Comparison of ENCODE assay signal across 18 cellular contexts in genomic region chr16:48963306-48963705, GRCh38.
DNase-seq lines count a peak whose midpoint lies in the region; ATAC-seq, FAIRE-seq and TF ChIP-seq lines count a peak whose summit lies in the region.
"Had no signal": no experiment of that assay in that cellular context is flagged by ENCODE, and none has a peak within 500 bp of the region (broad histone marks: within the 10 kb centered on the region; RNA-seq: fewer than 3 reads in every experiment).

No MANE protein-coding gene starts in this region.

- peak overlapping the region; percentile 37 for H3K4me2 ChIP-seq in keratinocyte (ENCODE audit: control insufficient read depth, extremely low read depth, insufficient read depth, low read depth, low read length)

- H3K9me3 ChIP-seq in SJSA1 (replicated peaks) (no peaks in the 10 kb centered on the region), keratinocyte (ENCODE audit: control insufficient read depth, low read depth, low read length) (no peaks in the 10 kb centered on the region)
- no peaks in the 10 kb centered on the region for H3K9me3 ChIP-seq in CD4-positive, alpha-beta memory T cell (ENCODE audit: control insufficient read depth in 1 of 2, low read length in 2 of 2)
- H3K9me3 ChIP-seq: BE2C had no signal

- no peak for ATAC-seq in HG02763 (IDR thresholded peaks at IDR 0.05; ENCODE audit: unreplicated experiment)

- no peaks in the 10 kb centered on the region for H3K36me3 Mint-ChIP-seq in CD4-positive, alpha-beta memory T cell
- H3K36me3 Mint-ChIP-seq: immature natural killer cell had no signal

- no peaks in the 10 kb centered on the region for H3K4me1 Mint-ChIP-seq in CD4-positive, alpha-beta memory T cell
- H3K4me1 Mint-ChIP-seq: immature natural killer cell had no signal

- H3K9me3 Mint-ChIP-seq in CD4-positive, alpha-beta memory T cell = peaks cover 0 to 8% (median 2%) of the 10 kb centered on the region in 8 donors
- H3K9me3 Mint-ChIP-seq: T-helper 1 cell treated with Interleukin-12 subunit alpha and Interleukin-12 subunit beta and Interleukin-4 antibody, amounts not matched to agents 30 μg/mL and 1 μg/mL, for 36 hours had no signal

- H3K9ac ChIP-seq in keratinocyte (ENCODE audit: control insufficient read depth, extremely low read depth, insufficient read depth, low read length) = peak overlapping the region; percentile 36

- no peak overlapping the region for H3K4me3 Mint-ChIP-seq in CD4-positive, alpha-beta memory T cell
- H3K4me3 Mint-ChIP-seq: immature natural killer cell; T-helper 1 cell treated with Interleukin-12 subunit alpha and Interleukin-12 subunit beta and Interleukin-4 antibody, amounts not matched to agents 30 μg/mL and 1 μg/mL, for 36 hours had no signal

- CTCF ChIA-PET in CD4-positive, alpha-beta memory T cell (lab: Charles Lee; ENCODE audit: partially characterized antibody) = no interaction called here

- in situ Hi-C loops in ACHN (cut with HindIII; ENCODE audit: low pct_ligation_motif_present, low pct_unique_long_range_greater_than_20kb, low sequenced_read_pairs) = no loop called here
- in situ Hi-C loops in G401 (cut with HindIII; ENCODE audit: low sequenced_read_pairs) = no loop called here

- peak; percentile 82 for FAIRE-seq in keratinocyte (lab: Jason Lieb, UNC)

- POLR2A ChIA-PET in CD4-positive, alpha-beta memory T cell (lab: Charles Lee; ENCODE audit: partially characterized antibody) = no interaction called here

- intact Hi-C loops in CD4-positive, alpha-beta memory T cell (cut with micrococcal nuclease) = no loop called here

- peak; percentile 86 for DNase-seq in ACHN
- DNase-seq in HCEC 1CT = peak; percentile 77
- DNase-seq in SJSA1 (ENCODE audit: low read depth in 1 of 2, low spot score in 2 of 2) = peak; percentile 59 to 79
- DNase-seq in keratinocyte (ENCODE audit: low read depth, low spot score) = peak; percentile 42
- no peak for DNase-seq in G401 (ENCODE audit: low spot score)
- no peak for DNase-seq in NCI-H2196 (lab: John Stamatoyannopoulos, UW; ENCODE audit: unreplicated experiment)
- no peak for DNase-seq in CD4-positive, alpha-beta memory T cell
- DNase-seq: activated CD4-positive, alpha-beta T cell treated with anti-CD3 and anti-CD28 coated beads for 1 hour; activated T-cell treated with anti-CD3 and anti-CD28 coated beads for 4 hours; amniotic stem cell; BE2C; cortex of kidney; DND-41; immature natural killer cell; MV-4-11; posterior cingulate gyrus had no signal

- H3K4me3 ChIP-seq in SJSA1 (no peak overlapping the region), keratinocyte (ENCODE audit: control insufficient read depth in 2 of 3, extremely low read depth in 1 of 3, insufficient read depth in 2 of 3, low read depth in 1 of 3, low read length in 3 of 3) (no peak overlapping the region)
- H3K4me3 ChIP-seq in CD4-positive, alpha-beta memory T cell (ENCODE audit: low read length in 2 of 2) = no peak overlapping the region

- no peaks in the 10 kb centered on the region for H4K20me1 ChIP-seq in keratinocyte (ENCODE audit: control insufficient read depth, extremely low read depth, insufficient read depth, low read length)

- H3K79me2 ChIP-seq in keratinocyte (ENCODE audit: control insufficient read depth, insufficient read depth, low read length) = no peaks in the 10 kb centered on the region

- TF ChIP-seq CTCF in keratinocyte (optimal IDR thresholded peaks at IDR 0.05 in 1 of 3, IDR thresholded peaks at IDR 0.05 in 1 of 3, conservative IDR thresholded peaks at IDR 0.05 in 1 of 3; ENCODE audit: extremely low read depth in 1 of 3, insufficient read depth in 2 of 3, low read length in 3 of 3) = no peak

- peak overlapping the region; percentile 89 for H3K27ac ChIP-seq in SJSA1
- H3K27ac ChIP-seq in keratinocyte (ENCODE audit: control insufficient read depth, insufficient read depth, low read length) = peak overlapping the region; percentile 80
- no peak overlapping the region for H3K27ac ChIP-seq in CD4-positive, alpha-beta memory T cell (ENCODE audit: low read depth, low read length)

- no peaks in the 10 kb centered on the region for H3K36me3 ChIP-seq in SJSA1
- no peaks in the 10 kb centered on the region for H3K36me3 ChIP-seq in keratinocyte (ENCODE audit: control insufficient read depth in 2 of 2, extremely low read depth in 1 of 2, insufficient read depth in 2 of 2, low read length in 2 of 2)
- H3K36me3 ChIP-seq in CD4-positive, alpha-beta memory T cell (ENCODE audit: insufficient read depth, low read length) = no peaks in the 10 kb centered on the region
- H3K36me3 ChIP-seq: BE2C had no signal

- H3K27me3 ChIP-seq in SJSA1 (replicated peaks) = no peaks in the 10 kb centered on the region
- H3K27me3 ChIP-seq in keratinocyte (ENCODE audit: control insufficient read depth, extremely low read depth, insufficient read depth, low read length) = no peaks in the 10 kb centered on the region
- H3K27me3 ChIP-seq in CD4-positive, alpha-beta memory T cell (ENCODE audit: insufficient read depth, low read length) = no peaks in the 10 kb centered on the region
- H3K27me3 ChIP-seq: BE2C had no signal

- no peaks in the 10 kb centered on the region for H3K27me3 Mint-ChIP-seq in CD4-positive, alpha-beta memory T cell

- H2AFZ ChIP-seq in keratinocyte (ENCODE audit: control insufficient read depth, low read length) = no peak overlapping the region

- H3K4me1 ChIP-seq in SJSA1 (replicated peaks) (peaks cover 40% of the 10 kb centered on the region), keratinocyte (ENCODE audit: control insufficient read depth, extremely low read depth, insufficient read depth, low read length) (peaks cover 65% of the 10 kb centered on the region)
- H3K4me1 ChIP-seq in CD4-positive, alpha-beta memory T cell (ENCODE audit: insufficient read depth, low read length) = no peaks in the 10 kb centered on the region
- H3K4me1 ChIP-seq: BE2C had no signal

- H3K27ac Mint-ChIP-seq in CD4-positive, alpha-beta memory T cell = no peak overlapping the region
- H3K27ac Mint-ChIP-seq: immature natural killer cell; T-helper 1 cell treated with Interleukin-12 subunit alpha and Interleukin-12 subunit beta and Interleukin-4 antibody, amounts not matched to agents 30 μg/mL and 1 μg/mL, for 36 hours had no signal

- dilution Hi-C loops in keratinocyte (cut with MboI; ENCODE audit: extremely low pct_ligation_motif_present, low sequenced_read_pairs) = no loop called here

- no peaks in the 10 kb centered on the region for H3K9me1 ChIP-seq in keratinocyte (ENCODE audit: control insufficient read depth, extremely low read depth, insufficient read depth, low read length)

Comparison
In these comparisons a context has a peak if more than half of its experiments do, and no peak if none do; other contexts are left out.
1. DNase-seq: peak in ACHN (single experiment), HCEC 1CT (single experiment), SJSA1 (2 of 2) and keratinocyte (single experiment); none in G401 (single experiment), NCI-H2196 (single experiment) and CD4-positive, alpha-beta memory T cell (0 of 5).